Comparison of ENCODE assay signal across 32 cellular contexts in the genomic region with DNA sequence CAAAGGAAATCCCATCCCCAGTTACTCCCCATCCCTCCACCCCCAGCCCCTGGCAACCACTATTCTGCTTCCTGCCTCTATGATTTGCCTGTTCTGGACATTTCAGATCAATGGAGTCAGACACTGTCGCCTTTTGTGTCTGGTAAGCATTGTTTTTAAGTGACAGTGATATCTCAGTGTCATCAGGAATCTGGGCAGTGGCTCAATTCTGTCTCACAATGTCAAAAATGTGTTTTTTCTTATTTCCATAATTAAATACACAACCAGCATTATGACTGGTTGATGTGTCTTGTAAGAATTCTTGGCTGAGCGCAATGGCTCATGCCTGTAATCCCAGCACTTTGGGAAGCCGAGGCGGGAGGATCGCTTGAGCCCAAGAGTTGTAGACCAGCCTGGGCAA. TPM values are rescaled to one million over a fixed set of nuclear protein-coding genes. Genes with fewer than 3 reads are reported as not detected.
A peak's percentile ranks its signal among the peaks of the same experiment; 100 is the strongest.
DNase-seq lines count a peak whose midpoint lies in the region; ATAC-seq and TF ChIP-seq lines count a peak whose summit lies in the region.
"Had no signal": no experiment of that assay in that cellular context is flagged by ENCODE, and none has a peak within 500 bp of the region (broad histone marks: within the 10 kb centered on the region; RNA-seq: fewer than 3 reads in every experiment).

No MANE protein-coding gene starts in this region.

- H3K9me3 ChIP-seq in CD4-positive, alpha-beta memory T cell (ENCODE audit: control insufficient read depth in 1 of 2, low read length in 2 of 2) = no peaks in the 10 kb centered on the region
- H3K9me3 ChIP-seq in naive thymus-derived CD4-positive, alpha-beta T cell (ENCODE audit: control insufficient read depth in 2 of 3, low read length in 3 of 3) = no peaks in the 10 kb centered on the region
- H3K9me3 ChIP-seq in sigmoid colon = no peaks in the 10 kb centered on the region
- H3K9me3 ChIP-seq: esophagus muscularis mucosa, left lung, upper lobe of right lung had no signal

- H3K27ac Mint-ChIP-seq in CD4-positive, alpha-beta memory T cell = peak overlapping the region; percentile 9 to 90 (median 84)
- H3K27ac Mint-ChIP-seq in activated T-helper 17 cell treated with anti-CD3 and anti-CD28 coated beads, Interleukin-2, amount 50 U/mL, for 72 hours = peak overlapping the region; percentile 24
- peak overlapping the region in 7 of 9 donors; percentile 81 to 90 (median 85) for H3K27ac Mint-ChIP-seq in naive thymus-derived CD4-positive, alpha-beta T cell
- H3K27ac Mint-ChIP-seq: activated CD4-positive, alpha-beta T cell treated with anti-CD3 and anti-CD28 coated beads, Interleukin-2, amount 10 ng/mL, durations not matched to agents 24 days and 14 days had no signal

- H3K36me3 Mint-ChIP-seq in CD4-positive, alpha-beta memory T cell = no peaks in the 10 kb centered on the region
- H3K36me3 Mint-ChIP-seq in activated T-helper 17 cell treated with anti-CD3 and anti-CD28 coated beads, Interleukin-2, amount 50 U/mL, for 72 hours (ENCODE audit: low read depth) = no peaks in the 10 kb centered on the region
- peaks cover 0 to 3% (median 0%) of the 10 kb centered on the region in 5 donors for H3K36me3 Mint-ChIP-seq in naive thymus-derived CD4-positive, alpha-beta T cell

- peaks cover 47% of the 10 kb centered on the region for H3K4me1 ChIP-seq in CD4-positive, alpha-beta memory T cell (ENCODE audit: insufficient read depth, low read length)
- peaks cover 29 to 43% of the 10 kb centered on the region in 2 donors for H3K4me1 ChIP-seq in naive thymus-derived CD4-positive, alpha-beta T cell (ENCODE audit: control insufficient read depth in 2 of 2, insufficient read depth in 2 of 2, low read length in 2 of 2)
- H3K4me1 ChIP-seq in sigmoid colon = peaks cover 0 to 10% (median 7%) of the 10 kb centered on the region in 4 donors

- intact Hi-C loops in CD4-positive, alpha-beta memory T cell (cut with micrococcal nuclease) = no loop called here
- intact Hi-C loops in naive thymus-derived CD4-positive, alpha-beta T cell (cut with micrococcal nuclease) = no loop called here
- intact Hi-C loops in sigmoid colon (cut with DNase I) = no loop called here

- no peaks in the 10 kb centered on the region for H3K9me3 Mint-ChIP-seq in CD4-positive, alpha-beta memory T cell
- no peaks in the 10 kb centered on the region for H3K9me3 Mint-ChIP-seq in activated T-helper 17 cell treated with anti-CD3 and anti-CD28 coated beads, Interleukin-2, amount 50 U/mL, for 72 hours
- no peaks in the 10 kb centered on the region for H3K9me3 Mint-ChIP-seq in naive thymus-derived CD4-positive, alpha-beta T cell
- H3K9me3 Mint-ChIP-seq: activated CD4-positive, alpha-beta T cell treated with anti-CD3 and anti-CD28 coated beads, Interleukin-2, amount 10 ng/mL, durations not matched to agents 24 days and 14 days; activated T-cell treated with anti-CD3 and anti-CD28 coated beads, Interleukin-2, amount 50 U/mL, for 4 hours had no signal

- CTCF ChIA-PET in CD4-positive, alpha-beta memory T cell (lab: Charles Lee; ENCODE audit: partially characterized antibody) = no interaction called here
- CTCF ChIA-PET in naive thymus-derived CD4-positive, alpha-beta T cell (lab: Charles Lee) = no interaction called here

- no peaks in the 10 kb centered on the region for H3K36me3 ChIP-seq in CD4-positive, alpha-beta memory T cell (ENCODE audit: insufficient read depth, low read length)
- H3K36me3 ChIP-seq in naive thymus-derived CD4-positive, alpha-beta T cell (ENCODE audit: control insufficient read depth in 2 of 3, insufficient read depth in 3 of 3, low read length in 3 of 3) = no peaks in the 10 kb centered on the region
- peaks cover 0 to 25% (median 4%) of the 10 kb centered on the region in 4 donors for H3K36me3 ChIP-seq in sigmoid colon
- H3K36me3 ChIP-seq: left lung, upper lobe of right lung had no signal

- no peak for TF ChIP-seq EP300 in sigmoid colon (IDR thresholded peaks at IDR 0.05)

- peak; percentile 30 for DNase-seq in AG08395 (ENCODE audit: low spot score)
- no peak for DNase-seq in CD4-positive, alpha-beta memory T cell
- DNase-seq in naive thymus-derived CD4-positive, alpha-beta T cell = no peak
- no peak for DNase-seq in sigmoid colon
- no peak for DNase-seq in NCI-H2196 (lab: John Stamatoyannopoulos, UW; ENCODE audit: unreplicated experiment)
- DNase-seq: ACHN; activated CD4-positive, alpha-beta T cell treated with anti-CD3 and anti-CD28 coated beads, Interleukin-2, amount 10 ng/mL, durations not matched to agents 24 days and 14 days; activated naive CD4-positive, alpha-beta T cell; activated T-cell treated with anti-CD3 and anti-CD28 coated beads, Interleukin-2, amount 50 U/mL, for 4 hours; amniotic stem cell; left lung; MV-4-11; NCI-H1436 treated with DMSO at 0.1 percent for 48 hours; NCI-H446; RPMI8226; small intestine; stimulated activated CD4-positive, alpha-beta T cell treated with anti-CD3 and anti-CD28 coated beads, Interleukin-1b, Interleukin-23, amount 100 ng/mL, for 48 hours; upper lobe of right lung had no signal

- WGBS in sigmoid colon, 2 donors = 94 to 95% methylated on average over 5 of the region's 5 CpGs

- TF ChIP-seq POLR2A in sigmoid colon (IDR thresholded peaks at IDR 0.05) = no peak

- H3K4me3 Mint-ChIP-seq in CD4-positive, alpha-beta memory T cell = no peak overlapping the region
- no peak overlapping the region for H3K4me3 Mint-ChIP-seq in activated T-helper 17 cell treated with anti-CD3 and anti-CD28 coated beads, Interleukin-2, amount 50 U/mL, for 72 hours
- H3K4me3 Mint-ChIP-seq in naive thymus-derived CD4-positive, alpha-beta T cell = peak overlapping the region in 3 of 10 donors; percentile 18 to 48 (median 40)
- H3K4me3 Mint-ChIP-seq: activated CD4-positive, alpha-beta T cell treated with anti-CD3 and anti-CD28 coated beads, Interleukin-2, amount 10 ng/mL, durations not matched to agents 24 days and 14 days; activated T-cell treated with anti-CD3 and anti-CD28 coated beads, Interleukin-2, amount 50 U/mL, for 4 hours had no signal

- no peaks in the 10 kb centered on the region for H3K27me3 Mint-ChIP-seq in CD4-positive, alpha-beta memory T cell
- no peaks in the 10 kb centered on the region for H3K27me3 Mint-ChIP-seq in activated T-helper 17 cell treated with anti-CD3 and anti-CD28 coated beads, Interleukin-2, amount 50 U/mL, for 72 hours
- H3K27me3 Mint-ChIP-seq in naive thymus-derived CD4-positive, alpha-beta T cell = no peaks in the 10 kb centered on the region
- H3K27me3 Mint-ChIP-seq: activated CD4-positive, alpha-beta T cell treated with anti-CD3 and anti-CD28 coated beads, Interleukin-2, amount 10 ng/mL, durations not matched to agents 24 days and 14 days had no signal

- no peak for ATAC-seq in activated T-helper 17 cell treated with anti-CD3 and anti-CD28 coated beads, Interleukin-2, amount 50 U/mL, for 72 hours (replicated peaks)
- no peak for ATAC-seq in naive thymus-derived CD4-positive, alpha-beta T cell
- ATAC-seq in HG03097 (IDR thresholded peaks at IDR 0.05; ENCODE audit: low FRiP score, unreplicated experiment) (no peak), GM18861 (IDR thresholded peaks at IDR 0.05; ENCODE audit: unreplicated experiment) (no peak)
- ATAC-seq: activated T-cell treated with anti-CD3 and anti-CD28 coated beads, Interleukin-2, amount 50 U/mL, for 4 hours; left lung; upper lobe of right lung had no signal

- POLR2A ChIA-PET in CD4-positive, alpha-beta memory T cell (lab: Charles Lee; ENCODE audit: partially characterized antibody) = interaction anchor here (0.6 kb wide), 1 partner anchor 186 kb away, joined by 4 read pairs; no protein-coding TSS in a partner anchor
- POLR2A ChIA-PET in naive thymus-derived CD4-positive, alpha-beta T cell (lab: Charles Lee) = no interaction called here

- TF ChIP-seq CTCF in sigmoid colon (IDR thresholded peaks at IDR 0.05) = no peak

- H3K4me1 Mint-ChIP-seq in CD4-positive, alpha-beta memory T cell = peaks cover 24 to 50% (median 35%) of the 10 kb centered on the region in 4 donors
- peaks cover 13% of the 10 kb centered on the region for H3K4me1 Mint-ChIP-seq in activated T-helper 17 cell treated with anti-CD3 and anti-CD28 coated beads, Interleukin-2, amount 50 U/mL, for 72 hours
- peaks cover 20 to 50% (median 46%) of the 10 kb centered on the region in 7 donors for H3K4me1 Mint-ChIP-seq in naive thymus-derived CD4-positive, alpha-beta T cell

- H3K27ac ChIP-seq in CD4-positive, alpha-beta memory T cell (ENCODE audit: low read depth, low read length) = no peak overlapping the region
- H3K27ac ChIP-seq in naive thymus-derived CD4-positive, alpha-beta T cell (ENCODE audit: low read depth, low read length) = peak overlapping the region; percentile 49
- H3K27ac ChIP-seq in sigmoid colon = no peak overlapping the region
- H3K27ac ChIP-seq: C4-2B, left lung, SK-N-MC, upper lobe of right lung, VCaP had no signal

- H3K27me3 ChIP-seq in CD4-positive, alpha-beta memory T cell (ENCODE audit: insufficient read depth, low read length) = no peaks in the 10 kb centered on the region
- no peaks in the 10 kb centered on the region for H3K27me3 ChIP-seq in naive thymus-derived CD4-positive, alpha-beta T cell (ENCODE audit: control insufficient read depth in 2 of 2, insufficient read depth in 2 of 2, low read length in 2 of 2)
- no peaks in the 10 kb centered on the region for H3K27me3 ChIP-seq in sigmoid colon
- H3K27me3 ChIP-seq: esophagus muscularis mucosa, left lung, upper lobe of right lung had no signal

- no peak overlapping the region for H3K4me3 ChIP-seq in CD4-positive, alpha-beta memory T cell (ENCODE audit: low read length in 2 of 2)
- no peak overlapping the region for H3K4me3 ChIP-seq in naive thymus-derived CD4-positive, alpha-beta T cell (ENCODE audit: low read length)
- H3K4me3 ChIP-seq in sigmoid colon = no peak overlapping the region
- H3K4me3 ChIP-seq: esophagus muscularis mucosa, left lung, SK-N-MC, upper lobe of right lung had no signal

RNA-seq across cellular contexts. Expression of gene PGLS, which starts 20.2 kb away (rescaled TPM):
- total RNA-seq in CD4-positive, alpha-beta memory T cell = 10 to 100 TPM; 76.3 to 80.0 TPM
- 10 to 100 TPM; 39.7 to 61.1 TPM for polyA plus RNA-seq in CD4-positive, alpha-beta memory T cell
- total RNA-seq in activated T-helper 17 cell treated with anti-CD3 and anti-CD28 coated beads, Interleukin-2, amount 50 U/mL, for 72 hours = 10 to 100 TPM; 49.0 to 61.8 TPM
- total RNA-seq in naive thymus-derived CD4-positive, alpha-beta T cell = 10 to 100 TPM; 53.3 to 83.3 (median 74.1) TPM
- polyA plus RNA-seq in naive thymus-derived CD4-positive, alpha-beta T cell = 10 to 100 TPM; 67.0 to 77.1 TPM
- 10 to 100 TPM; 27.8 to 54.6 (median 47.2) TPM for total RNA-seq in sigmoid colon
- 100 to 1,000 TPM; 103 to 122 (median 115) TPM for polyA plus RNA-seq in sigmoid colon

RNA-seq across cellular contexts. Expression of gene SLC27A1, which starts 21.0 kb away (rescaled TPM):
- total RNA-seq in CD4-positive, alpha-beta memory T cell = 10 to 100 TPM in 1 of 2 experiments, 1 to 10 TPM in 1; 9.2 to 10.1 TPM
- polyA plus RNA-seq in CD4-positive, alpha-beta memory T cell = 1 to 10 TPM; 5.2 to 6.6 TPM
- total RNA-seq in activated T-helper 17 cell treated with anti-CD3 and anti-CD28 coated beads, Interleukin-2, amount 50 U/mL, for 72 hours = 1 to 10 TPM; 3.8 to 6.7 TPM
- total RNA-seq in naive thymus-derived CD4-positive, alpha-beta T cell = 10 to 100 TPM in 4 of 5 experiments, 1 to 10 TPM in 1; 3.1 to 15.1 (median 11.0) TPM
- 1 to 10 TPM; 5.0 to 8.2 TPM for polyA plus RNA-seq in naive thymus-derived CD4-positive, alpha-beta T cell
- 10 to 100 TPM; 13.2 to 23.8 (median 15.9) TPM for total RNA-seq in sigmoid colon
- polyA plus RNA-seq in sigmoid colon = 1 to 10 TPM in 2 of 3 donors, under 1 TPM in 1; 0.69 to 8.8 (median 3.6) TPM

RNA-seq across cellular contexts. Expression of gene NXNL1, which starts 30.6 kb away (rescaled TPM):
- total RNA-seq in CD4-positive, alpha-beta memory T cell = not detected
- polyA plus RNA-seq in CD4-positive, alpha-beta memory T cell = not detected
- not detected for total RNA-seq in activated T-helper 17 cell treated with anti-CD3 and anti-CD28 coated beads, Interleukin-2, amount 50 U/mL, for 72 hours
- total RNA-seq in naive thymus-derived CD4-positive, alpha-beta T cell = not detected
- not detected for polyA plus RNA-seq in naive thymus-derived CD4-positive, alpha-beta T cell
- total RNA-seq in sigmoid colon = not detected
- polyA plus RNA-seq in sigmoid colon = not detected
- total RNA-seq: activated CD4-positive, alpha-beta T cell treated with anti-CD3 and anti-CD28 coated beads, Interleukin-2, amount 10 ng/mL, durations not matched to agents 24 days and 14 days; activated T-cell treated with anti-CD3 and anti-CD28 coated beads, Interleukin-2, amount 50 U/mL, for 4 hours; Daoy; esophagus muscularis mucosa; frontal cortex; left lung; LHCN-M2; myocyte; omental fat pad; renal cortical epithelial cell; upper lobe of right lung had no signal
- polyA plus RNA-seq: small intestine had no signal

RNA-seq across cellular contexts. Expression of gene TMEM221, which starts 42.8 kb away (rescaled TPM):
- not detected for total RNA-seq in CD4-positive, alpha-beta memory T cell
- under 1 TPM in 1 of 2 donors, not detected in 1; 0.09 TPM for polyA plus RNA-seq in CD4-positive, alpha-beta memory T cell
- total RNA-seq in activated T-helper 17 cell treated with anti-CD3 and anti-CD28 coated beads, Interleukin-2, amount 50 U/mL, for 72 hours = not detected
- total RNA-seq in naive thymus-derived CD4-positive, alpha-beta T cell = not detected
- polyA plus RNA-seq in naive thymus-derived CD4-positive, alpha-beta T cell = not detected
- 1 to 10 TPM in 2 of 4 donors, under 1 TPM in 1, not detected in 1; 0.36 to 1.8 (median 1.7) TPM for total RNA-seq in sigmoid colon
- under 1 TPM in 1 of 3 donors, not detected in 2; 0.23 TPM for polyA plus RNA-seq in sigmoid colon
- total RNA-seq: activated CD4-positive, alpha-beta T cell treated with anti-CD3 and anti-CD28 coated beads, Interleukin-2, amount 10 ng/mL, durations not matched to agents 24 days and 14 days; activated T-cell treated with anti-CD3 and anti-CD28 coated beads, Interleukin-2, amount 50 U/mL, for 4 hours; Daoy; left lung; LHCN-M2; mesenteric fat pad; upper lobe of right lung had no signal

Comparison
In these comparisons a context has a peak if more than half of its experiments do, and no peak if none do; other contexts are left out.
1. H3K27ac Mint-ChIP-seq: peak in every context shown above with its lines; median percentile 85 in naive thymus-derived CD4-positive, alpha-beta T cell; 84 in CD4-positive, alpha-beta memory T cell; 24 in activated T-helper 17 cell treated with anti-CD3 and anti-CD28 coated beads, Interleukin-2, amount 50 U/mL, for 72 hours.